Comparison of ENCODE assay signal across 16 cellular contexts in the genomic region with DNA sequence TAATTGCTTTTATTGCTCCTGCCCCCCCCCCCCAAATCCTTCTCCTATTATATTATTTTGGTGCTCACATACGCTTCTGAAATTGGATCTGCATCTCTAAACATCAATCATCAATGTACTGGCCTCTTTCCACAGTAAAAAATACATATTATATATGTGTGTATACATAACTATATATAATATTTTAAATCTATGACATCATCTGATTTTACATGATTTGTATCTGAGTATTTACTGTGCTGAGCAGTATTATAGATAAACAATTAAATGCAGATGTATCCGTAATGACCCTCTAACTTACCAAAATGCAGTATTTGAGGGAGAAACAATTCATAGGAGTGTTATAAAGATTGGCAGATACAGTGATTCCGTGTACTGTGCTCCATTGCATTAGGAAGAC. TPM values are rescaled to one million over a fixed set of nuclear protein-coding genes. Genes with fewer than 3 reads are reported as not detected.
DNase-seq lines count a peak whose midpoint lies in the region; TF ChIP-seq lines count a peak whose summit lies in the region.
"Had no signal": no experiment of that assay in that cellular context is flagged by ENCODE, and none has a peak within 500 bp of the region (broad histone marks: within the 10 kb centered on the region; RNA-seq: fewer than 3 reads in every experiment).

No MANE protein-coding gene starts in this region.

- H2AK5ac ChIP-seq in neuronal stem cell (ENCODE audit: low read depth, low read length): no peak overlapping the region

- H3K4ac ChIP-seq in neuronal stem cell (ENCODE audit: low read length): no peak overlapping the region

- peak overlapping the region; percentile 99 for H2AFZ ChIP-seq in neuronal stem cell (ENCODE audit: low read length)

- no peak overlapping the region for H3K27ac Mint-ChIP-seq in endothelial cell (ENCODE audit: unreplicated experiment)
- H3K27ac Mint-ChIP-seq: activated CD4-positive, alpha-beta T cell treated with anti-CD3 and anti-CD28 coated beads, Interleukin-2, amount 10 ng/mL, durations not matched to agents 7 days and 5 days; immature natural killer cell had no signal

- H3K18ac ChIP-seq in neuronal stem cell (ENCODE audit: low read length): no peak overlapping the region

- H3K23ac ChIP-seq in neuronal stem cell (ENCODE audit: low read depth, low read length, poor library complexity): no peak overlapping the region

- H3K36me3 ChIP-seq in BE2C: no peaks in the 10 kb centered on the region
- no peaks in the 10 kb centered on the region for H3K36me3 ChIP-seq in HUES6 (ENCODE audit: control insufficient read depth, insufficient read depth, low read length)
- H3K36me3 ChIP-seq in neuronal stem cell (replicated peaks in 1 of 2; ENCODE audit: control insufficient read depth in 2 of 2, insufficient read depth in 2 of 2, low read length in 2 of 2): no peaks in the 10 kb centered on the region
- no peaks in the 10 kb centered on the region for H3K36me3 ChIP-seq in spleen
- H3K36me3 ChIP-seq: BLaER1 treated with 17β-estradiol and CSF1 and Interleukin-3, amounts not matched to agents 10 nM and 100 nM; MG63; ovary had no signal

- DNase-seq in BE2C: no peak
- DNase-seq in endothelial cell (ENCODE audit: low spot score): no peak
- DNase-seq in neuronal stem cell (ENCODE audit: low spot score): no peak
- no peak for DNase-seq in HuH-7 (ENCODE audit: low spot score)
- no peak for DNase-seq in inferior parietal cortex (ENCODE audit: extremely low spot score)
- DNase-seq in spleen: no peak
- DNase-seq in NCI-H146 (lab: John Stamatoyannopoulos, UW): no peak
- DNase-seq: activated CD4-positive, alpha-beta T cell treated with anti-CD3 and anti-CD28 coated beads, Interleukin-2, amount 10 ng/mL, durations not matched to agents 7 days and 5 days; activated T-cell treated with anti-CD3 and anti-CD28 coated beads, Interleukin-2, amount 50 U/mL, for 1 hour; DND-41; immature natural killer cell; MG63; ovary had no signal

- H3K4me1 ChIP-seq in BE2C (no peaks in the 10 kb centered on the region), HUES6 (ENCODE audit: control insufficient read depth, insufficient read depth, low read length) (no peaks in the 10 kb centered on the region), neuronal stem cell (ENCODE audit: control insufficient read depth in 2 of 2, insufficient read depth in 1 of 2, low read depth in 1 of 2, low read length in 2 of 2) (peaks cover 3 to 4% of the 10 kb centered on the region in 2 donors), spleen (peaks cover 0 to 12% (median 4%) of the 10 kb centered on the region in 6 donors)
- H3K4me1 ChIP-seq: BLaER1 treated with 17β-estradiol and CSF1 and Interleukin-3, amounts not matched to agents 10 nM and 100 nM had no signal

- no peaks in the 10 kb centered on the region for H3K36me3 Mint-ChIP-seq in endothelial cell (ENCODE audit: low read depth, unreplicated experiment)

- no peak for TF ChIP-seq POLR2A in spleen (IDR thresholded peaks at IDR 0.05)

- H2BK120ac ChIP-seq in neuronal stem cell (ENCODE audit: low read depth, low read length): no peak overlapping the region

- intact Hi-C loops in spleen (cut with DNase I; ENCODE audit: low total_unique reads): no loop called here

- H4K91ac ChIP-seq in neuronal stem cell (ENCODE audit: low read depth, low read length, poor library complexity): no peak overlapping the region

- no peak overlapping the region for H2BK5ac ChIP-seq in neuronal stem cell (ENCODE audit: low read length)

- H3K4me3 ChIP-seq in BE2C (ENCODE audit: low read depth, low read length) (peak overlapping the region; percentile 89), HUES6 (ENCODE audit: low read depth, low read length) (peak overlapping the region; percentile 74), neuronal stem cell (ENCODE audit: low read length in 2 of 2) (no peak overlapping the region), spleen (peak overlapping the region in 1 of 8 donors; percentile 27)
- H3K4me3 ChIP-seq: BLaER1 treated with 17β-estradiol and CSF1 and Interleukin-3, amounts not matched to agents 10 nM and 100 nM had no signal

- no peaks in the 10 kb centered on the region for H3K9me3 ChIP-seq in BE2C
- no peaks in the 10 kb centered on the region for H3K9me3 ChIP-seq in HUES6 (ENCODE audit: control insufficient read depth, insufficient read depth, low read depth, low read length)
- no peaks in the 10 kb centered on the region for H3K9me3 ChIP-seq in neuronal stem cell (replicated peaks in 1 of 2; ENCODE audit: control insufficient read depth in 2 of 2, insufficient read depth in 1 of 2, low read depth in 1 of 2, low read length in 2 of 2)
- peaks cover 0 to 10% (median 0%) of the 10 kb centered on the region in 8 donors for H3K9me3 ChIP-seq in spleen
- H3K9me3 ChIP-seq: MG63, ovary had no signal

- H3K79me1 ChIP-seq in neuronal stem cell (ENCODE audit: low read depth, low read length): no peaks in the 10 kb centered on the region

- WGBS in neuronal stem cell (ENCODE audit: extremely low coverage in 2 of 2, insufficient read length in 2 of 2, insufficient replicate concordance in 1 of 2), 2 donors: no CpG with 5 or more reads among the region's 3 CpGs
- 59 to 76% (median 73%) methylated on average over 3 of the region's 3 CpGs for WGBS in spleen, 5 donors

- H3K4me3 Mint-ChIP-seq in endothelial cell (ENCODE audit: unreplicated experiment): peak overlapping the region; percentile 80
- H3K4me3 Mint-ChIP-seq: activated CD4-positive, alpha-beta T cell treated with anti-CD3 and anti-CD28 coated beads, Interleukin-2, amount 10 ng/mL, durations not matched to agents 7 days and 5 days; immature natural killer cell had no signal

- H3K9ac ChIP-seq in HUES6 (ENCODE audit: low read length) (no peak overlapping the region), neuronal stem cell (ENCODE audit: low read depth, low read length, poor library complexity) (no peak overlapping the region)
- H3K9ac ChIP-seq: BLaER1 treated with 17β-estradiol and CSF1 and Interleukin-3, amounts not matched to agents 10 nM and 100 nM had no signal

- H3K27me3 Mint-ChIP-seq in endothelial cell (ENCODE audit: unreplicated experiment): peaks cover 9% of the 10 kb centered on the region

- no peak overlapping the region for H3K4me2 ChIP-seq in neuronal stem cell (ENCODE audit: insufficient read depth, low read length, poor library complexity, severe bottlenecking)
- H3K4me2 ChIP-seq: BLaER1 treated with 17β-estradiol and CSF1 and Interleukin-3, amounts not matched to agents 10 nM and 100 nM had no signal

- H3K27me3 ChIP-seq in BE2C: no peaks in the 10 kb centered on the region
- H3K27me3 ChIP-seq in HUES6 (ENCODE audit: control insufficient read depth, insufficient read depth, low read length): peaks cover 40% of the 10 kb centered on the region
- H3K27me3 ChIP-seq in neuronal stem cell (ENCODE audit: control insufficient read depth in 3 of 3, insufficient read depth in 3 of 3, low read depth in 1 of 3, low read length in 3 of 3): peaks cover 0 to 51% (median 12%) of the 10 kb centered on the region in 3 experiments
- peaks cover 0 to 49% (median 17%) of the 10 kb centered on the region in 7 donors for H3K27me3 ChIP-seq in spleen (replicated peaks in 1 of 7)
- H3K27me3 ChIP-seq: BLaER1 treated with 17β-estradiol and CSF1 and Interleukin-3, amounts not matched to agents 10 nM and 100 nM; MG63; ovary had no signal

- H3K9me3 Mint-ChIP-seq in endothelial cell (ENCODE audit: unreplicated experiment): no peaks in the 10 kb centered on the region
- H3K9me3 Mint-ChIP-seq: activated CD4-positive, alpha-beta T cell treated with anti-CD3 and anti-CD28 coated beads, Interleukin-2, amount 10 ng/mL, durations not matched to agents 7 days and 5 days had no signal

- no peak for TF ChIP-seq CTCF in BE2C (IDR thresholded peaks at IDR 0.05; ENCODE audit: low read depth, low read length)
- no peak for TF ChIP-seq CTCF in endothelial cell (IDR thresholded peaks at IDR 0.05; ENCODE audit: unreplicated experiment)
- no peak for TF ChIP-seq CTCF in spleen (IDR thresholded peaks at IDR 0.05 in 8 of 11, conservative IDR thresholded peaks at IDR 0.05 in 3 of 11)

- H4K8ac ChIP-seq in neuronal stem cell (ENCODE audit: low read depth, low read length): no peak overlapping the region

- H3K14ac ChIP-seq in neuronal stem cell (ENCODE audit: low read length): no peak overlapping the region

- no peak overlapping the region for H2BK12ac ChIP-seq in neuronal stem cell (ENCODE audit: low read length)

- no peak overlapping the region for H2BK15ac ChIP-seq in neuronal stem cell (ENCODE audit: low read length)

- H3K4me1 Mint-ChIP-seq in endothelial cell (ENCODE audit: unreplicated experiment): no peaks in the 10 kb centered on the region
- H3K4me1 Mint-ChIP-seq: activated CD4-positive, alpha-beta T cell treated with anti-CD3 and anti-CD28 coated beads, Interleukin-2, amount 10 ng/mL, durations not matched to agents 7 days and 5 days; immature natural killer cell had no signal

- no peak overlapping the region for H3K27ac ChIP-seq in HUES6 (ENCODE audit: low read depth, low read length)
- no peak overlapping the region for H3K27ac ChIP-seq in neuronal stem cell (replicated peaks; ENCODE audit: low read length)
- no peak overlapping the region for H3K27ac ChIP-seq in spleen
- H3K27ac ChIP-seq: BLaER1 treated with 17β-estradiol and CSF1 and Interleukin-3, amounts not matched to agents 10 nM and 100 nM; ovary had no signal

RNA-seq across cellular contexts. Expression of gene PLPPR4, which starts 0.8 kb away (rescaled TPM):
- polyA plus RNA-seq in BE2C (2012; ENCODE audit: insufficient read depth, insufficient read length, low read depth): 32.1 TPM
- total RNA-seq in endothelial cell (ENCODE audit: unreplicated experiment): 0.15 TPM
- polyA plus RNA-seq in neuronal stem cell (2013, experiment 1 of 2): 0.13 TPM
- 0.11 TPM for polyA plus RNA-seq in neuronal stem cell (2013, experiment 2 of 2)
- total RNA-seq in spleen: 1 to 10 TPM in 1 of 7 donors, under 1 TPM in 6; 0.17 to 1.6 (median 0.43) TPM
- under 1 TPM; 0.06 to 0.48 (median 0.26) TPM for polyA plus RNA-seq in spleen
- total RNA-seq: activated CD4-positive, alpha-beta T cell treated with anti-CD3 and anti-CD28 coated beads, Interleukin-2, amount 10 ng/mL, durations not matched to agents 7 days and 5 days; T-helper 2 cell treated with Interferon-gamma antibody and Interleukin-4, amounts not matched to agents 100 ng/mL and 5 ng/mL, for 36 hours had no signal
- polyA plus RNA-seq: immature natural killer cell had no signal

Comparison
In these comparisons a context has a peak if more than half of its experiments do, and no peak if none do; other contexts are left out.
1. H3K4me3 ChIP-seq: peak in BE2C (single experiment) and HUES6 (single experiment); none in neuronal stem cell (0 of 2).